Comparison of ENCODE assay signal across 8 cellular contexts in genomic region chr19:45485301-45486077, GRCh38.
DNase-seq lines count a peak whose midpoint lies in the region; ATAC-seq and TF ChIP-seq lines count a peak whose summit lies in the region.

No MANE protein-coding gene starts in this region.

- H3K9me2 ChIP-seq in OCI-LY1 (ENCODE audit: low read depth, low read length): no peaks in the 10 kb centered on the region

- no peak overlapping the region for H3K27ac ChIP-seq in OCI-LY1 (ENCODE audit: low read depth, low read length, poor library complexity, severe bottlenecking)
- peak overlapping the region; percentile 33 for H3K27ac ChIP-seq in epithelial cell of prostate
- peak overlapping the region; percentile 29 to 43 for H3K27ac ChIP-seq in mucosa of rectum (ENCODE audit: low read depth in 2 of 2, low read length in 2 of 2)

- H3F3A ChIP-seq in OCI-LY1 (ENCODE audit: insufficient read depth, low read length): no peaks in the 10 kb centered on the region

- peaks cover 7% of the 10 kb centered on the region for H3K4me1 ChIP-seq in OCI-LY1 (ENCODE audit: insufficient read depth, low read length, severe bottlenecking)
- H3K4me1 ChIP-seq in mucosa of rectum (ENCODE audit: control insufficient read depth in 2 of 2, insufficient read depth in 2 of 2, low read length in 2 of 2): peaks cover 2 to 4% of the 10 kb centered on the region in 2 donors

- 0 out of 2 replicates have a peak overlapping the region, but pooled peaks have one; percentile 26 for H2AFZ ChIP-seq in OCI-LY1 (ENCODE audit: low read length)

- no peaks in the 10 kb centered on the region for H3K9me3 ChIP-seq in OCI-LY1 (ENCODE audit: low read length)
- no peaks in the 10 kb centered on the region for H3K9me3 ChIP-seq in mucosa of rectum (ENCODE audit: control insufficient read depth in 2 of 2, low read length in 2 of 2)

- peak; percentile 63 for TF ChIP-seq CTCF in OCI-LY1 (IDR thresholded peaks at IDR 0.05; ENCODE audit: low read length)

- H3K79me2 ChIP-seq in OCI-LY1 (ENCODE audit: insufficient read depth, low read length): no peaks in the 10 kb centered on the region

- peak overlapping the region; percentile 74 for H3K4me2 ChIP-seq in OCI-LY1 (ENCODE audit: low read length)

- H3K4me3 ChIP-seq in OCI-LY1 (ENCODE audit: low read depth, low read length, poor library complexity, severe bottlenecking) (peak overlapping the region; percentile 67), mucosa of rectum (ENCODE audit: low read length in 2 of 2) (peak overlapping the region; percentile 76 to 83)

- ATAC-seq in GM21526 (IDR thresholded peaks at IDR 0.05; ENCODE audit: low FRiP score, unreplicated experiment): peak; percentile 81

- H3K9ac ChIP-seq in OCI-LY1 (ENCODE audit: low read length) (peak overlapping the region; percentile 71), mucosa of rectum (ENCODE audit: low read depth in 1 of 2, low read length in 2 of 2) (no peak overlapping the region)

- H3K36me3 ChIP-seq in OCI-LY1 (ENCODE audit: insufficient read depth, low read length): no peaks in the 10 kb centered on the region
- H3K36me3 ChIP-seq in mucosa of rectum (ENCODE audit: control insufficient read depth in 2 of 2, insufficient read depth in 2 of 2, low read length in 2 of 2): no peaks in the 10 kb centered on the region

- H3K27me3 ChIP-seq in OCI-LY1 (ENCODE audit: insufficient read depth, low read length) (no peaks in the 10 kb centered on the region), mucosa of rectum (ENCODE audit: control insufficient read depth in 2 of 2, insufficient read depth in 2 of 2, low read length in 2 of 2) (no peaks in the 10 kb centered on the region)

- peak; percentile 76 for DNase-seq in DMS114 treated with DMSO at 0.1 percent for 48 hours (lab: John Stamatoyannopoulos, UW; ENCODE audit: unreplicated experiment)
- peak; percentile 79 for DNase-seq in HuH-7.5 (ENCODE audit: low spot score)
- DNase-seq in activated T-cell treated with anti-CD3 and anti-CD28 coated beads for 24 hours (ENCODE audit: low read depth): peak; percentile 96
- peak; percentile 70 for DNase-seq in epithelial cell of prostate (ENCODE audit: low read depth, low spot score)
- peak; percentile 95 to 96 for DNase-seq in stimulated activated CD8-positive, alpha-beta memory T cell treated with anti-CD3 and anti-CD28 coated beads, Interleukin-4, amount 100 ng/mL, for 4 hours (ENCODE audit: low read depth in 2 of 2, low spot score in 1 of 2)

- H4K20me1 ChIP-seq in OCI-LY1 (ENCODE audit: insufficient read depth, low read length): no peaks in the 10 kb centered on the region
